Comparison of ENCODE assay signal across 12 cellular contexts in genomic region chr22:37569009-37569920, GRCh38. TPM values are rescaled to one million over a fixed set of nuclear protein-coding genes. Genes with fewer than 3 reads are reported as not detected.
A peak's percentile ranks its signal among the peaks of the same experiment; 100 is the strongest.
DNase-seq lines count a peak whose midpoint lies in the region; ATAC-seq and TF ChIP-seq lines count a peak whose summit lies in the region.
"Had no signal": no experiment of that assay in that cellular context is flagged by ENCODE, and none has a peak within 500 bp of the region (broad histone marks: within the 10 kb centered on the region; RNA-seq: fewer than 3 reads in every experiment).

No MANE protein-coding gene starts in this region.

- TF ChIP-seq CTCF in PC-9 (conservative IDR thresholded peaks at IDR 0.05), result no peak

- H3K4me2 ChIP-seq in PC-9, result peak overlapping the region; percentile 50

- no TSS peak for BruUV-seq in PC-9 (replicated peaks; lab: Mats Ljungman, UMichigan)

- intact Hi-C loops in PC-9 (cut with micrococcal nuclease; ENCODE audit: unreplicated experiment), result loop anchor here (5.0 kb wide), 2 partner anchors 112 to 252 kb away; no protein-coding TSS in a partner anchor
- intact Hi-C loops in right cardiac atrium (cut with DNase I), result loop anchor here in 2 of 4 donors (5.0 to 10.0 kb wide), 2 partner anchors 244 to 252 kb away; no protein-coding TSS in a partner anchor

- peaks cover 41% of the 10 kb centered on the region for H4K20me1 ChIP-seq in PC-9 (ENCODE audit: insufficient read depth)

- H3K9me3 ChIP-seq in PC-9 (ENCODE audit: insufficient read depth, low read depth), result no peaks in the 10 kb centered on the region
- H3K9me3 ChIP-seq in right cardiac atrium (ENCODE audit: control insufficient read depth, low read length), result no peaks in the 10 kb centered on the region
- no peaks in the 10 kb centered on the region for H3K9me3 ChIP-seq in mucosa of stomach (ENCODE audit: control insufficient read depth, low read length)
- H3K9me3 ChIP-seq: SJSA1 had no signal

- peak overlapping the region; percentile 73 for H3K27ac ChIP-seq in PC-9
- no peak overlapping the region for H3K27ac ChIP-seq in right cardiac atrium (ENCODE audit: low read length)
- H3K27ac ChIP-seq: SJSA1 had no signal

- WGBS in right cardiac atrium, result 51% methylated on average over 21 of the region's 21 CpGs

- no peaks in the 10 kb centered on the region for H3K27me3 ChIP-seq in PC-9 (ENCODE audit: insufficient read depth, low read depth)
- H3K27me3 ChIP-seq in right cardiac atrium (ENCODE audit: control insufficient read depth, insufficient read depth), result no peaks in the 10 kb centered on the region
- no peaks in the 10 kb centered on the region for H3K27me3 ChIP-seq in mucosa of stomach (ENCODE audit: control insufficient read depth, insufficient read depth, low read length)
- H3K27me3 ChIP-seq: SJSA1 had no signal

- H3K9me2 ChIP-seq in PC-9 (ENCODE audit: insufficient read depth), result no peaks in the 10 kb centered on the region

- H3F3A ChIP-seq in PC-9 (ENCODE audit: insufficient read depth, low read depth), result peaks cover 72% of the 10 kb centered on the region

- no peak overlapping the region for H2AFZ ChIP-seq in PC-9

- DNase-seq in Ammon's horn (ENCODE audit: low spot score) (peak; percentile 93), PC-9 (peak; percentile 65 to 81), right cardiac atrium (peak in 1 of 3 donors; percentile 52), dermis blood vessel endothelial cell (no peak), DMS153 treated with DMSO at 0.1 percent for 48 hours (lab: John Stamatoyannopoulos, UW; ENCODE audit: unreplicated experiment) (no peak), GM03348 (ENCODE audit: low spot score) (no peak)
- DNase-seq: activated CD4-positive, CD25-positive, alpha-beta regulatory T cell treated with anti-CD3 and anti-CD28 coated beads, Interleukin-2, amount 50 U/mL, for 72 hours; activated effector memory CD4-positive, alpha-beta T cell treated with anti-CD3 and anti-CD28 coated beads, Interleukin-2, amount 50 U/mL, for 16 hours; GF-D8 had no signal

- H3K9ac ChIP-seq in mucosa of stomach (ENCODE audit: low read length), result peak overlapping the region; percentile 59

- H3K4me1 ChIP-seq in PC-9 (replicated peaks; ENCODE audit: insufficient read depth) (peaks cover 70% of the 10 kb centered on the region), right cardiac atrium (ENCODE audit: control insufficient read depth, insufficient read depth, low read length) (peaks cover 3% of the 10 kb centered on the region), mucosa of stomach (ENCODE audit: control insufficient read depth, insufficient read depth, low read length) (peaks cover 80% of the 10 kb centered on the region)

- POLR2A ChIA-PET in PC-9 (lab: Charles Lee; ENCODE audit: unreplicated experiment), result interaction anchor here (0.6 to 0.8 kb wide), 4 partner anchors 13 to 27 kb away, joined by 3 to 4 read pairs (median 4); no protein-coding TSS in a partner anchor

- H3K79me2 ChIP-seq in PC-9 (ENCODE audit: low read depth), result peaks cover 32% of the 10 kb centered on the region

- H3K36me3 ChIP-seq in PC-9 (ENCODE audit: low read depth) (peaks cover 10% of the 10 kb centered on the region; the same call in 1 of the 2 replicates), mucosa of stomach (ENCODE audit: control insufficient read depth, insufficient read depth, low read length) (peaks cover 18% of the 10 kb centered on the region)

- H3K4me3 ChIP-seq in PC-9 (peak overlapping the region; percentile 1; the same call in 1 of the 2 replicates), right cardiac atrium (ENCODE audit: low read length) (no peak overlapping the region), mucosa of stomach (ENCODE audit: low read length) (no peak overlapping the region)
- H3K4me3 ChIP-seq: SJSA1 had no signal

- CTCF ChIA-PET in PC-9 (lab: Charles Lee), result interaction anchor here (1.0 to 4.9 kb wide), 5 partner anchors 8 to 61 kb away, joined by 3 to 31 read pairs (median 5); no protein-coding TSS in a partner anchor

- ATAC-seq in right cardiac atrium (peak; percentile 5 to 6), GM19023 (IDR thresholded peaks at IDR 0.05; ENCODE audit: unreplicated experiment) (no peak)

RNA-seq across cellular contexts. Expression of gene CDC42EP1, which starts 9.0 kb away (rescaled TPM):
- total RNA-seq in PC-9 (2021), result 94.0 and 110 TPM in 2 replicates
- 10 to 100 TPM; 19.7 to 31.3 (median 21.7) TPM for total RNA-seq in right cardiac atrium
- polyA plus RNA-seq in right cardiac atrium, result 20.7 TPM
- 22.6 and 25.8 TPM in 2 replicates for total RNA-seq in dermis blood vessel endothelial cell

RNA-seq across cellular contexts. Expression of gene LGALS2, which starts 10.6 kb away (rescaled TPM):
- total RNA-seq in PC-9 (2021), result not detected in 2 replicates
- under 1 TPM in 1 of 4 donors, not detected in 3; 0.44 TPM for total RNA-seq in right cardiac atrium
- polyA plus RNA-seq in right cardiac atrium, result not detected
- not detected in 2 replicates for total RNA-seq in dermis blood vessel endothelial cell
- total RNA-seq: SJSA1 had no signal

RNA-seq across cellular contexts. Expression of gene GGA1, which starts 39.4 kb away (rescaled TPM):
- total RNA-seq in PC-9 (2021) (99.2 and 102 TPM in 2 replicates), right cardiac atrium (10 to 100 TPM; 23.3 to 29.0 (median 26.0) TPM), dermis blood vessel endothelial cell (48.3 and 55.3 TPM in 2 replicates)
- 27.2 TPM for polyA plus RNA-seq in right cardiac atrium

RNA-seq across cellular contexts. Expression of gene CARD10, which starts 50.0 kb away (rescaled TPM):
- 63.9 and 76.7 TPM in 2 replicates for total RNA-seq in PC-9 (2021)
- 10 to 100 TPM in 2 of 4 donors, 1 to 10 TPM in 2; 6.6 to 11.4 (median 9.6) TPM for total RNA-seq in right cardiac atrium
- polyA plus RNA-seq in right cardiac atrium, result 8.3 TPM
- 55.8 and 61.6 TPM in 2 replicates for total RNA-seq in dermis blood vessel endothelial cell

Comparison
In these comparisons a context has a peak if more than half of its experiments do, and no peak if none do; other contexts are left out.
1. DNase-seq: peak in Ammon's horn (single experiment) and PC-9 (2 of 2); none in dermis blood vessel endothelial cell (single experiment), DMS153 treated with DMSO at 0.1 percent for 48 hours (single experiment) and GM03348 (single experiment).